ENCODE assay signal across 1 cellular context in genomic region chr17:21275579-21276339, GRCh38.
TF ChIP-seq lines count a peak whose summit lies in the region.

No MANE protein-coding gene starts in this region.

TF ChIP-seq in HepG2, 621 proteins besides CTCF, POLR2A, EP300 and RAD21 (continued from another document and continues in another):
- TF ChIP-seq ATF3 (CRISPR knock-in tag; IDR thresholded peaks at IDR 0.05) (no peak), ZNF503 (CRISPR knock-in tag; IDR thresholded peaks at IDR 0.05) (peak; percentile 83; the same call in 1 of the 2 replicates), ZNF709 (CRISPR knock-in tag; IDR thresholded peaks at IDR 0.05) (no peak), FOXM1 (CRISPR knock-in tag; IDR thresholded peaks at IDR 0.05) (no peak), TGIF2 (CRISPR knock-in tag; IDR thresholded peaks at IDR 0.05) (no peak), JDP2 (CRISPR knock-in tag; IDR thresholded peaks at IDR 0.05; ENCODE audit: borderline replicate concordance) (no peak), SNAPC4 (CRISPR knock-in tag; IDR thresholded peaks at IDR 0.05) (0 out of 2 replicates have a peak, but pooled peaks have one; percentile 52), ATRX (CRISPR knock-in tag; IDR thresholded peaks at IDR 0.05; ENCODE audit: borderline replicate concordance) (no peak), ZNF160 (CRISPR knock-in tag; IDR thresholded peaks at IDR 0.05) (no peak; the same call in 1 of the 2 replicates), ZNF652 (CRISPR knock-in tag; IDR thresholded peaks at IDR 0.05; ENCODE audit: borderline replicate concordance, low read depth) (no peak), ZNF784 (CRISPR knock-in tag; IDR thresholded peaks at IDR 0.05; ENCODE audit: borderline replicate concordance) (0 out of 2 replicates have a peak, but pooled peaks have one; percentile 77), HIVEP1 (CRISPR knock-in tag; IDR thresholded peaks at IDR 0.05) (no peak; the same call in 1 of the 2 replicates), PHF5A (CRISPR knock-in tag; IDR thresholded peaks at IDR 0.05; ENCODE audit: low read depth, unreplicated experiment) (no peak), ZBTB7B (CRISPR knock-in tag; IDR thresholded peaks at IDR 0.05) (0 out of 2 replicates have a peak, but pooled peaks have one; percentile 49), LBX2 (CRISPR knock-in tag; IDR thresholded peaks at IDR 0.05; ENCODE audit: borderline replicate concordance) (peak; percentile 51; the same call in 1 of the 2 replicates), ZBTB20 (CRISPR knock-in tag; IDR thresholded peaks at IDR 0.05; ENCODE audit: borderline replicate concordance, low read depth) (peak; percentile 68; the same call in 1 of the 2 replicates), DRAP1 (CRISPR knock-in tag; IDR thresholded peaks at IDR 0.05) (peak; percentile 73; the same call in 1 of the 2 replicates), USF2 (IDR thresholded peaks at IDR 0.05; ENCODE audit: low read depth, low read length) (peak; percentile 88), USF2 (CRISPR knock-in tag; IDR thresholded peaks at IDR 0.05; ENCODE audit: borderline replicate concordance) (peak; percentile 98), ZNF224 (CRISPR knock-in tag; IDR thresholded peaks at IDR 0.05) (0 out of 2 replicates have a peak, but pooled peaks have one; percentile 54), ZNF431 (CRISPR knock-in tag; IDR thresholded peaks at IDR 0.05; ENCODE audit: borderline replicate concordance, low read depth) (0 out of 2 replicates have a peak, but pooled peaks have one; percentile 58), ZNF44 (CRISPR knock-in tag; IDR thresholded peaks at IDR 0.05) (0 out of 2 replicates have a peak, but pooled peaks have one; percentile 73), MLLT10 (CRISPR knock-in tag; IDR thresholded peaks at IDR 0.05) (no peak), THYN1 (CRISPR knock-in tag; IDR thresholded peaks at IDR 0.05; ENCODE audit: borderline replicate concordance, low read depth) (no peak), REL (CRISPR knock-in tag; conservative IDR thresholded peaks at IDR 0.05) (peak; percentile 25), ZMYM2 (CRISPR knock-in tag; IDR thresholded peaks at IDR 0.05) (0 out of 2 replicates have a peak, but pooled peaks have one; percentile 73), ZFAT (CRISPR knock-in tag; conservative IDR thresholded peaks at IDR 0.05) (peak; percentile 67; the same call in 1 of the 2 replicates), HBP1 (CRISPR knock-in tag; IDR thresholded peaks at IDR 0.05; ENCODE audit: low read depth) (no peak), ZNF501 (CRISPR knock-in tag; IDR thresholded peaks at IDR 0.05) (peak; percentile 93), KIAA2018 (CRISPR knock-in tag; IDR thresholded peaks at IDR 0.05; ENCODE audit: borderline replicate concordance) (peak; percentile 53; the same call in 1 of the 2 replicates), HOMEZ (CRISPR knock-in tag; IDR thresholded peaks at IDR 0.05; ENCODE audit: low read depth) (no peak), KLF11 (CRISPR knock-in tag; IDR thresholded peaks at IDR 0.05) (0 out of 2 replicates have a peak, but pooled peaks have one; percentile 63)
